In genomic region chr7:135944753-135945152, GRCh38 we compare ENCODE assay signal across 2 cellular contexts.
TF ChIP-seq lines count a peak whose summit lies in the region.

No MANE protein-coding gene starts in this region.

TF ChIP-seq in GM12891, 5 proteins besides CTCF, POLR2A, EP300 and RAD21 (continued from another document):
- no peak for TF ChIP-seq SPI1 (IDR thresholded peaks at IDR 0.05; ENCODE audit: low read depth, low read length)

TF ChIP-seq in K562, 482 proteins besides CTCF, POLR2A, EP300 and RAD21 (continued from another document and continues in another):
- peak; percentile 60; the same call in 1 of the 2 replicates for TF ChIP-seq ARID1B (IDR thresholded peaks at IDR 0.05)
- no peak for TF ChIP-seq SPI1 (IDR thresholded peaks at IDR 0.05; ENCODE audit: borderline replicate concordance, low read depth, low read length)
- no peak for TF ChIP-seq JUN (IDR thresholded peaks at IDR 0.05; ENCODE audit: borderline replicate concordance, low read depth, low read length)
- TF ChIP-seq JUN (CRISPR knock-in tag; IDR thresholded peaks at IDR 0.05; ENCODE audit: borderline replicate concordance) = 0 out of 2 replicates have a peak, but pooled peaks have one; percentile 24
- peak; percentile 45; the same call in 1 of the 2 replicates for TF ChIP-seq TEAD4 (IDR thresholded peaks at IDR 0.05; ENCODE audit: low read length)
- TF ChIP-seq TEAD4 (CRISPR knock-in tag; IDR thresholded peaks at IDR 0.05; ENCODE audit: borderline replicate concordance) = no peak
- TF ChIP-seq JUND (IDR thresholded peaks at IDR 0.05; ENCODE audit: borderline replicate concordance, low read depth, low read length) = no peak
- peak; percentile 35; the same call in 1 of the 3 replicates for TF ChIP-seq JUND (tag; IDR thresholded peaks at IDR 0.05; ENCODE audit: borderline replicate concordance, low read depth, low read length)
- no peak for TF ChIP-seq PRPF4 (IDR thresholded peaks at IDR 0.05; ENCODE audit: insufficient read depth, low read depth, low read length, poor library complexity, severe bottlenecking)
- TF ChIP-seq, protein P1, sequence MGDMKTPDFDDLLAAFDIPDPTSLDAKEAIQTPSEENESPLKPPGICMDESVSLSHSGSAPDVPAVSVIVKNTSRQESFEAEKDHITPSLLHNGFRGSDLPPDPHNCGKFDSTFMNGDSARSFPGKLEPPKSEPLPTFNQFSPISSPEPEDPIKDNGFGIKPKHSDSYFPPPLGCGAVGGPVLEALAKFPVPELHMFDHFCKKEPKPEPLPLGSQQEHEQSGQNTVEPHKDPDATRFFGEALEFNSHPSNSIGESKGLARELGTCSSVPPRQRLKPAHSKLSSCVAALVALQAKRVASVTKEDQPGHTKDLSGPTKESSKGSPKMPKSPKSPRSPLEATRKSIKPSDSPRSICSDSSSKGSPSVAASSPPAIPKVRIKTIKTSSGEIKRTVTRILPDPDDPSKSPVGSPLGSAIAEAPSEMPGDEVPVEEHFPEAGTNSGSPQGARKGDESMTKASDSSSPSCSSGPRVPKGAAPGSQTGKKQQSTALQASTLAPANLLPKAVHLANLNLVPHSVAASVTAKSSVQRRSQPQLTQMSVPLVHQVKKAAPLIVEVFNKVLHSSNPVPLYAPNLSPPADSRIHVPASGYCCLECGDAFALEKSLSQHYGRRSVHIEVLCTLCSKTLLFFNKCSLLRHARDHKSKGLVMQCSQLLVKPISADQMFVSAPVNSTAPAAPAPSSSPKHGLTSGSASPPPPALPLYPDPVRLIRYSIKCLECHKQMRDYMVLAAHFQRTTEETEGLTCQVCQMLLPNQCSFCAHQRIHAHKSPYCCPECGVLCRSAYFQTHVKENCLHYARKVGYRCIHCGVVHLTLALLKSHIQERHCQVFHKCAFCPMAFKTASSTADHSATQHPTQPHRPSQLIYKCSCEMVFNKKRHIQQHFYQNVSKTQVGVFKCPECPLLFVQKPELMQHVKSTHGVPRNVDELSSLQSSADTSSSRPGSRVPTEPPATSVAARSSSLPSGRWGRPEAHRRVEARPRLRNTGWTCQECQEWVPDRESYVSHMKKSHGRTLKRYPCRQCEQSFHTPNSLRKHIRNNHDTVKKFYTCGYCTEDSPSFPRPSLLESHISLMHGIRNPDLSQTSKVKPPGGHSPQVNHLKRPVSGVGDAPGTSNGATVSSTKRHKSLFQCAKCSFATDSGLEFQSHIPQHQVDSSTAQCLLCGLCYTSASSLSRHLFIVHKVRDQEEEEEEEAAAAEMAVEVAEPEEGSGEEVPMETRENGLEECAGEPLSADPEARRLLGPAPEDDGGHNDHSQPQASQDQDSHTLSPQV (IDR thresholded peaks at IDR 0.05) = peak; percentile 88
- peak; percentile 10 for TF ChIP-seq TAF9B (IDR thresholded peaks at IDR 0.05; ENCODE audit: partially characterized antibody)
- TF ChIP-seq RNF2 (IDR thresholded peaks at IDR 0.05) = peak; percentile 31; the same call in 1 of the 2 replicates
- TF ChIP-seq, protein P2, sequence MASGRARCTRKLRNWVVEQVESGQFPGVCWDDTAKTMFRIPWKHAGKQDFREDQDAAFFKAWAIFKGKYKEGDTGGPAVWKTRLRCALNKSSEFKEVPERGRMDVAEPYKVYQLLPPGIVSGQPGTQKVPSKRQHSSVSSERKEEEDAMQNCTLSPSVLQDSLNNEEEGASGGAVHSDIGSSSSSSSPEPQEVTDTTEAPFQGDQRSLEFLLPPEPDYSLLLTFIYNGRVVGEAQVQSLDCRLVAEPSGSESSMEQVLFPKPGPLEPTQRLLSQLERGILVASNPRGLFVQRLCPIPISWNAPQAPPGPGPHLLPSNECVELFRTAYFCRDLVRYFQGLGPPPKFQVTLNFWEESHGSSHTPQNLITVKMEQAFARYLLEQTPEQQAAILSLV (tag; IDR thresholded peaks at IDR 0.05) = 0 out of 2 replicates have a peak, but pooled peaks have one; percentile 26
- no peak for TF ChIP-seq FOXP4 (CRISPR knock-in tag; IDR thresholded peaks at IDR 0.05; ENCODE audit: borderline replicate concordance)
- TF ChIP-seq, protein P3, sequence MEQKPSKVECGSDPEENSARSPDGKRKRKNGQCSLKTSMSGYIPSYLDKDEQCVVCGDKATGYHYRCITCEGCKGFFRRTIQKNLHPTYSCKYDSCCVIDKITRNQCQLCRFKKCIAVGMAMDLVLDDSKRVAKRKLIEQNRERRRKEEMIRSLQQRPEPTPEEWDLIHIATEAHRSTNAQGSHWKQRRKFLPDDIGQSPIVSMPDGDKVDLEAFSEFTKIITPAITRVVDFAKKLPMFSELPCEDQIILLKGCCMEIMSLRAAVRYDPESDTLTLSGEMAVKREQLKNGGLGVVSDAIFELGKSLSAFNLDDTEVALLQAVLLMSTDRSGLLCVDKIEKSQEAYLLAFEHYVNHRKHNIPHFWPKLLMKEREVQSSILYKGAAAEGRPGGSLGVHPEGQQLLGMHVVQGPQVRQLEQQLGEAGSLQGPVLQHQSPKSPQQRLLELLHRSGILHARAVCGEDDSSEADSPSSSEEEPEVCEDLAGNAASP (IDR thresholded peaks at IDR 0.05) = peak; percentile 84
- TF ChIP-seq L3MBTL2 (IDR thresholded peaks at IDR 0.05) = peak; percentile 40
- no peak for TF ChIP-seq KDM5B (IDR thresholded peaks at IDR 0.05; ENCODE audit: insufficient replicate concordance, low read depth, low read length)
- no peak for TF ChIP-seq RUNX1 (IDR thresholded peaks at IDR 0.05; ENCODE audit: low read depth)
- peak; percentile 54 for TF ChIP-seq TCF3 (CRISPR knock-in tag; IDR thresholded peaks at IDR 0.05)
- TF ChIP-seq ZNF282 (CRISPR knock-in tag; IDR thresholded peaks at IDR 0.05) = no peak
- peak; percentile 31 for TF ChIP-seq CBFA2T3 (IDR thresholded peaks at IDR 0.05)
- peak; percentile 77 for TF ChIP-seq CEBPB (tag; IDR thresholded peaks at IDR 0.05)
- TF ChIP-seq MECOM (CRISPR knock-in tag; IDR thresholded peaks at IDR 0.05) = peak; percentile 61; the same call in 1 of the 2 replicates
- no peak for TF ChIP-seq CBX3 (IDR thresholded peaks at IDR 0.05; ENCODE audit: borderline replicate concordance in 1 of 2, low read length in 2 of 2)
- TF ChIP-seq CEBPG (CRISPR knock-in tag; IDR thresholded peaks at IDR 0.05) = peak; percentile 85
- peak; percentile 46 to 81; a peak in 3 of 4 replicates for TF ChIP-seq CEBPG (tag; conservative IDR thresholded peaks at IDR 0.05 in 1 of 2, IDR thresholded peaks at IDR 0.05 in 1 of 2)
- TF ChIP-seq ZFX (CRISPR knock-in tag; IDR thresholded peaks at IDR 0.05) = peak; percentile 46; the same call in 1 of the 2 replicates
- peak; percentile 38; the same call in 1 of the 2 replicates for TF ChIP-seq SMARCA4 (IDR thresholded peaks at IDR 0.05)
- TF ChIP-seq RFX7 (CRISPR knock-in tag; IDR thresholded peaks at IDR 0.05) = no peak
- TF ChIP-seq EP400 (IDR thresholded peaks at IDR 0.05) = peak; percentile 41; the same call in 1 of the 2 replicates
- no peak for TF ChIP-seq PBX2 (CRISPR knock-in tag; IDR thresholded peaks at IDR 0.05; ENCODE audit: low read depth)
- TF ChIP-seq PBX2 (tag; conservative IDR thresholded peaks at IDR 0.05; ENCODE audit: low read depth) = peak; percentile 46; the same call in 1 of the 2 replicates
- peak; percentile 62 for TF ChIP-seq PKNOX1 (IDR thresholded peaks at IDR 0.05)
- no peak for TF ChIP-seq ZNF146 (CRISPR knock-in tag; IDR thresholded peaks at IDR 0.05; ENCODE audit: unreplicated experiment)
- no peak for TF ChIP-seq ZNF707 (CRISPR knock-in tag; conservative IDR thresholded peaks at IDR 0.05)
- TF ChIP-seq ESRRA (IDR thresholded peaks at IDR 0.05; ENCODE audit: borderline replicate concordance, low read depth) = peak; percentile 54; the same call in 1 of the 2 replicates
- TF ChIP-seq ZNF584 (CRISPR knock-in tag; IDR thresholded peaks at IDR 0.05; ENCODE audit: low read depth) = 0 out of 2 replicates have a peak, but pooled peaks have one; percentile 38
- no peak for TF ChIP-seq NR1H2 (CRISPR knock-in tag; IDR thresholded peaks at IDR 0.05)
- no peak for TF ChIP-seq ZBTB1 (CRISPR knock-in tag; IDR thresholded peaks at IDR 0.05; ENCODE audit: borderline replicate concordance, low read depth)
- 0 out of 2 replicates have a peak, but pooled peaks have one; percentile 35 for TF ChIP-seq ZBTB43 (CRISPR knock-in tag; IDR thresholded peaks at IDR 0.05)
- peak; percentile 23 for TF ChIP-seq ZBTB8A (IDR thresholded peaks at IDR 0.05; ENCODE audit: partially characterized antibody)
- no peak for TF ChIP-seq PURB (CRISPR knock-in tag; IDR thresholded peaks at IDR 0.05; ENCODE audit: low read depth)
- TF ChIP-seq ZNF644 (tag; IDR thresholded peaks at IDR 0.05; ENCODE audit: low read depth) = no peak
- TF ChIP-seq TBL1XR1 (IDR thresholded peaks at IDR 0.05; ENCODE audit: low read length in 2 of 2) = peak in 1 of 2 experiments; percentile 28; a peak in 1 of 4 replicates
- no peak for TF ChIP-seq LARP7 (IDR thresholded peaks at IDR 0.05)
- TF ChIP-seq SMAD1 (IDR thresholded peaks at IDR 0.05; ENCODE audit: low read depth, low read length, partially characterized antibody) = no peak
- TF ChIP-seq SRSF7 (optimal IDR thresholded peaks at IDR 0.05; ENCODE audit: low read depth, low read length) = no peak
- TF ChIP-seq GATAD2A (IDR thresholded peaks at IDR 0.05) = no peak
